Comparison of ENCODE assay signal across 8 cellular contexts in genomic region chr22:24433868-24434471, GRCh38. TPM values are rescaled to one million over a fixed set of nuclear protein-coding genes. Genes with fewer than 3 reads are reported as not detected.
DNase-seq lines count a peak whose midpoint lies in the region; ATAC-seq and TF ChIP-seq lines count a peak whose summit lies in the region.

No MANE protein-coding gene starts in this region.

- peak; percentile 59 for ATAC-seq in GM18505 (IDR thresholded peaks at IDR 0.05; ENCODE audit: unreplicated experiment)
- ATAC-seq in GM21526 (IDR thresholded peaks at IDR 0.05; ENCODE audit: low FRiP score, unreplicated experiment): peak; percentile 59

- DNase-seq in KBM-7: peak; percentile 39
- no peak for DNase-seq in activated T-helper 1 cell treated with anti-CD3 and anti-CD28 coated beads, Interleukin-12 subunit alpha, Interleukin-12 subunit beta, Interleukin-2, Interleukin-4 antibody, amounts not matched to agents 30 ng/mL and 10 ng/mL and 1 ng/mL, durations not matched to agents 14 hours and 24 hours and 36 hours (ENCODE audit: low spot score)
- DNase-seq in mesenchymal stem cell: peak; percentile 73
- DNase-seq in retina: no peak
- no peak for DNase-seq in NCI-H2081 treated with DMSO at 0.1 percent for 48 hours (lab: John Stamatoyannopoulos, UW)
- DNase-seq in NCI-H1417 (lab: John Stamatoyannopoulos, UW): no peak

- peaks cover 81% of the 10 kb centered on the region for H3K4me1 Mint-ChIP-seq in activated T-helper 1 cell treated with anti-CD3 and anti-CD28 coated beads, Interleukin-12 subunit alpha, Interleukin-12 subunit beta, Interleukin-2, Interleukin-4 antibody, amounts not matched to agents 30 ng/mL and 10 ng/mL and 1 ng/mL, durations not matched to agents 14 hours and 24 hours and 36 hours (ENCODE audit: low read depth)

- H2BK12ac ChIP-seq in mesenchymal stem cell (ENCODE audit: low read length in 2 of 2): no peak overlapping the region

- H2BK5ac ChIP-seq in mesenchymal stem cell (ENCODE audit: low read depth, low read length, poor library complexity, severe bottlenecking): no peak overlapping the region

- H3K14ac ChIP-seq in mesenchymal stem cell (ENCODE audit: low read length in 2 of 2): no peak overlapping the region

- no peak overlapping the region for H4K8ac ChIP-seq in mesenchymal stem cell (ENCODE audit: low read length)

- TF ChIP-seq POLR2A in GM18505 (IDR thresholded peaks at IDR 0.05; ENCODE audit: borderline replicate concordance, extremely low read depth, insufficient read depth, insufficient read length): peak; percentile 86

- H2AFZ ChIP-seq in mesenchymal stem cell (ENCODE audit: low read depth, low read length): no peak overlapping the region

- H3K9me3 Mint-ChIP-seq in activated T-helper 1 cell treated with anti-CD3 and anti-CD28 coated beads, Interleukin-12 subunit alpha, Interleukin-12 subunit beta, Interleukin-2, Interleukin-4 antibody, amounts not matched to agents 30 ng/mL and 10 ng/mL and 1 ng/mL, durations not matched to agents 14 hours and 24 hours and 36 hours: no peaks in the 10 kb centered on the region

- no peak overlapping the region for H3K4ac ChIP-seq in mesenchymal stem cell (ENCODE audit: low read depth in 1 of 2, low read length in 2 of 2)

- no peak overlapping the region for H3K23ac ChIP-seq in mesenchymal stem cell (ENCODE audit: low read length in 2 of 2)

- H3K36me3 Mint-ChIP-seq in activated T-helper 1 cell treated with anti-CD3 and anti-CD28 coated beads, Interleukin-12 subunit alpha, Interleukin-12 subunit beta, Interleukin-2, Interleukin-4 antibody, amounts not matched to agents 30 ng/mL and 10 ng/mL and 1 ng/mL, durations not matched to agents 14 hours and 24 hours and 36 hours (ENCODE audit: low read depth): peaks cover 21% of the 10 kb centered on the region

- peak overlapping the region; percentile 56 for H3K9ac ChIP-seq in mesenchymal stem cell (ENCODE audit: low read length)

- H3K36me3 ChIP-seq in mesenchymal stem cell (ENCODE audit: control insufficient read depth in 1 of 2, insufficient read depth in 2 of 2, low read depth in 1 of 2, low read length in 2 of 2): peaks cover 0 to 3% of the 10 kb centered on the region in 2 experiments

- peaks cover 3% of the 10 kb centered on the region for H3K27me3 Mint-ChIP-seq in activated T-helper 1 cell treated with anti-CD3 and anti-CD28 coated beads, Interleukin-12 subunit alpha, Interleukin-12 subunit beta, Interleukin-2, Interleukin-4 antibody, amounts not matched to agents 30 ng/mL and 10 ng/mL and 1 ng/mL, durations not matched to agents 14 hours and 24 hours and 36 hours (ENCODE audit: insufficient read depth)

- H3K4me2 ChIP-seq in mesenchymal stem cell (ENCODE audit: low read length, poor library complexity, severe bottlenecking): no peak overlapping the region

- no peaks in the 10 kb centered on the region for H3K27me3 ChIP-seq in mesenchymal stem cell (ENCODE audit: control insufficient read depth in 1 of 2, insufficient read depth in 1 of 2, low read length in 2 of 2)

- no peak overlapping the region for H3K4me3 ChIP-seq in mesenchymal stem cell (ENCODE audit: insufficient read depth in 1 of 2, low read depth in 1 of 2, low read length in 2 of 2)

- peak overlapping the region; percentile 76 for H3K4me3 Mint-ChIP-seq in activated T-helper 1 cell treated with anti-CD3 and anti-CD28 coated beads, Interleukin-12 subunit alpha, Interleukin-12 subunit beta, Interleukin-2, Interleukin-4 antibody, amounts not matched to agents 30 ng/mL and 10 ng/mL and 1 ng/mL, durations not matched to agents 14 hours and 24 hours and 36 hours

- H3K27ac Mint-ChIP-seq in activated T-helper 1 cell treated with anti-CD3 and anti-CD28 coated beads, Interleukin-12 subunit alpha, Interleukin-12 subunit beta, Interleukin-2, Interleukin-4 antibody, amounts not matched to agents 30 ng/mL and 10 ng/mL and 1 ng/mL, durations not matched to agents 14 hours and 24 hours and 36 hours: peak overlapping the region; percentile 100

- intact Hi-C loops in activated T-helper 1 cell treated with anti-CD3 and anti-CD28 coated beads, Interleukin-12 subunit alpha, Interleukin-12 subunit beta, Interleukin-2, Interleukin-4 antibody, amounts not matched to agents 30 ng/mL and 10 ng/mL and 1 ng/mL, durations not matched to agents 14 hours and 24 hours and 36 hours (cut with micrococcal nuclease): loop anchor here (1.0 to 2.0 kb wide), 9 partner anchors 10 to 163 kb away; partner anchors contain the start of genes GUCD1, SNRPD3 and SPECC1L

- H2BK120ac ChIP-seq in mesenchymal stem cell (ENCODE audit: low read depth, low read length): no peak overlapping the region

- H2AK5ac ChIP-seq in mesenchymal stem cell (ENCODE audit: low read length, severe bottlenecking): no peak overlapping the region

- H4K91ac ChIP-seq in mesenchymal stem cell (ENCODE audit: low read length): peak overlapping the region; percentile 27

- in situ Hi-C loops in KBM-7 (cut with MboI; ENCODE audit: low pct_unique_long_range_greater_than_20kb, low sequenced_read_pairs): no loop called here

- H3K18ac ChIP-seq in mesenchymal stem cell (ENCODE audit: low read depth in 1 of 2, low read length in 2 of 2): no peak overlapping the region

- no peaks in the 10 kb centered on the region for H3K9me3 ChIP-seq in mesenchymal stem cell (ENCODE audit: control insufficient read depth, low read length)

- no peaks in the 10 kb centered on the region for H3K79me1 ChIP-seq in mesenchymal stem cell (replicated peaks; ENCODE audit: low read length, poor library complexity, severe bottlenecking)

- no peak overlapping the region for H3K27ac ChIP-seq in mesenchymal stem cell (ENCODE audit: low read length, poor library complexity, severe bottlenecking)

- H3K4me1 ChIP-seq in mesenchymal stem cell (ENCODE audit: control insufficient read depth, insufficient read depth, low read depth, low read length): peaks cover 33% of the 10 kb centered on the region

- WGBS in mesenchymal stem cell: 85% methylated on average over 10 of the region's 10 CpGs

- H2BK15ac ChIP-seq in mesenchymal stem cell (ENCODE audit: low read depth, poor library complexity, severe bottlenecking): no peak overlapping the region

RNA-seq across cellular contexts. Expression of gene ADORA2A, which starts 6.6 kb away (rescaled TPM):
- total RNA-seq in activated T-helper 1 cell treated with anti-CD3 and anti-CD28 coated beads, Interleukin-12 subunit alpha, Interleukin-12 subunit beta, Interleukin-2, Interleukin-4 antibody, amounts not matched to agents 30 ng/mL and 10 ng/mL and 1 ng/mL, durations not matched to agents 14 hours and 24 hours and 36 hours: 27.3 and 27.7 TPM in 2 replicates
- 1.0 TPM for polyA plus RNA-seq in mesenchymal stem cell (2013, experiment 1 of 2)
- 1.1 TPM for polyA plus RNA-seq in mesenchymal stem cell (2013, experiment 2 of 2)

Comparison
In these comparisons a context has a peak if more than half of its experiments do, and no peak if none do; other contexts are left out.
1. DNase-seq: peak in KBM-7 (single experiment) and mesenchymal stem cell (single experiment); none in activated T-helper 1 cell treated with anti-CD3 and anti-CD28 coated beads, Interleukin-12 subunit alpha, Interleukin-12 subunit beta, Interleukin-2, Interleukin-4 antibody, amounts not matched to agents 30 ng/mL and 10 ng/mL and 1 ng/mL, durations not matched to agents 14 hours and 24 hours and 36 hours (single experiment), retina (single experiment), NCI-H2081 treated with DMSO at 0.1 percent for 48 hours (single experiment) and NCI-H1417 (0 of 3).